ENCODE assay signal across 8 cellular contexts in genomic region chr2:9003616-9004337, GRCh38. TPM values are rescaled to one million over a fixed set of nuclear protein-coding genes. Genes with fewer than 3 reads are reported as not detected.
DNase-seq lines count a peak whose midpoint lies in the region; ATAC-seq and TF ChIP-seq lines count a peak whose summit lies in the region.

A gene with protein sequence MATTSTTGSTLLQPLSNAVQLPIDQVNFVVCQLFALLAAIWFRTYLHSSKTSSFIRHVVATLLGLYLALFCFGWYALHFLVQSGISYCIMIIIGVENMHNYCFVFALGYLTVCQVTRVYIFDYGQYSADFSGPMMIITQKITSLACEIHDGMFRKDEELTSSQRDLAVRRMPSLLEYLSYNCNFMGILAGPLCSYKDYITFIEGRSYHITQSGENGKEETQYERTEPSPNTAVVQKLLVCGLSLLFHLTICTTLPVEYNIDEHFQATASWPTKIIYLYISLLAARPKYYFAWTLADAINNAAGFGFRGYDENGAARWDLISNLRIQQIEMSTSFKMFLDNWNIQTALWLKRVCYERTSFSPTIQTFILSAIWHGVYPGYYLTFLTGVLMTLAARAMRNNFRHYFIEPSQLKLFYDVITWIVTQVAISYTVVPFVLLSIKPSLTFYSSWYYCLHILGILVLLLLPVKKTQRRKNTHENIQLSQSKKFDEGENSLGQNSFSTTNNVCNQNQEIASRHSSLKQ (minus strand): TSS chr2:9003684. CDS start chr2:9003614, 70 bp downstream.

- 0 to 2% methylated on average over 29 to 34 of the region's 104 CpGs for WGBS in lower leg skin, 2 donors

- peaks cover 16% of the 10 kb centered on the region for H3K4me1 Mint-ChIP-seq in activated CD4-positive, alpha-beta memory T cell treated with anti-CD3 and anti-CD28 coated beads for 36 hours (ENCODE audit: low read depth)

- H3K4me3 ChIP-seq in duodenal mucosa (ENCODE audit: low read depth in 1 of 2, low read length in 2 of 2) (peak within 1 kb of the TSS; percentile 53 to 69), lower leg skin (ENCODE audit: low read depth, poor library complexity, severe bottlenecking) (peak within 1 kb of the TSS; percentile 50)

- H3K4me1 ChIP-seq in duodenal mucosa (ENCODE audit: control insufficient read depth in 1 of 2, insufficient read depth in 2 of 2, low read length in 2 of 2): peaks cover 4 to 9% of the 10 kb centered on the region in 2 donors

- TF ChIP-seq CTCF in lower leg skin (IDR thresholded peaks at IDR 0.05): no peak

- H3K27ac Mint-ChIP-seq in activated CD4-positive, alpha-beta memory T cell treated with anti-CD3 and anti-CD28 coated beads for 36 hours: no peak within 1 kb of the TSS

- intact Hi-C loops in activated CD4-positive, alpha-beta memory T cell treated with anti-CD3 and anti-CD28 coated beads for 36 hours (cut with micrococcal nuclease): loop anchor here (5.0 kb wide), 1 partner anchor 166 kb away; the partner anchor contains the start of gene KIDINS220
- intact Hi-C loops in lower leg skin (cut with DNase I; ENCODE audit: low total_unique reads): no loop called here

- peak within 1 kb of the TSS; percentile 38 to 46 for H3K9ac ChIP-seq in duodenal mucosa (ENCODE audit: low read depth in 1 of 2, low read length in 2 of 2)

- H3K4me3 Mint-ChIP-seq in activated CD4-positive, alpha-beta memory T cell treated with anti-CD3 and anti-CD28 coated beads for 36 hours: peak within 1 kb of the TSS; percentile 75

- H3K27me3 Mint-ChIP-seq in activated CD4-positive, alpha-beta memory T cell treated with anti-CD3 and anti-CD28 coated beads for 36 hours: peaks cover 5% of the 10 kb centered on the region

- POLR2A ChIA-PET in activated CD4-positive, alpha-beta memory T cell treated with anti-CD3 and anti-CD28 coated beads for 36 hours (lab: Charles Lee): interaction anchor here (0.6 kb wide), 1 partner anchor 459 kb away, joined by 4 read pairs; no protein-coding TSS in a partner anchor

- H3K36me3 Mint-ChIP-seq in activated CD4-positive, alpha-beta memory T cell treated with anti-CD3 and anti-CD28 coated beads for 36 hours: no peaks in the 10 kb centered on the region

- H3K27ac ChIP-seq in duodenal mucosa (ENCODE audit: low read depth, low read length): peak within 1 kb of the TSS; percentile 8

- CTCF ChIA-PET in activated CD4-positive, alpha-beta memory T cell treated with anti-CD3 and anti-CD28 coated beads for 36 hours (lab: Charles Lee): no interaction called here

- peaks cover 0 to 9% of the 10 kb centered on the region in 2 donors for H3K27me3 ChIP-seq in duodenal mucosa (ENCODE audit: control insufficient read depth in 1 of 2, insufficient read depth in 2 of 2, low read length in 2 of 2)

- TF ChIP-seq POLR2A in GM19193 (IDR thresholded peaks at IDR 0.05; ENCODE audit: extremely low read depth, insufficient read depth, insufficient read length): peak; percentile 56
- TF ChIP-seq POLR2A in lower leg skin (IDR thresholded peaks at IDR 0.05): no peak

- ATAC-seq in HG03378 (IDR thresholded peaks at IDR 0.05; ENCODE audit: unreplicated experiment): peak; percentile 48

- H3K9me3 Mint-ChIP-seq in activated CD4-positive, alpha-beta memory T cell treated with anti-CD3 and anti-CD28 coated beads for 36 hours: no peaks in the 10 kb centered on the region

- no peaks in the 10 kb centered on the region for H3K36me3 ChIP-seq in duodenal mucosa (ENCODE audit: control insufficient read depth in 1 of 2, insufficient read depth in 2 of 2, low read length in 2 of 2)

- no peaks in the 10 kb centered on the region for H3K9me3 ChIP-seq in duodenal mucosa (ENCODE audit: control insufficient read depth in 1 of 2, low read length in 2 of 2)

- peak; percentile 47 for DNase-seq in AML-193 (lab: John Stamatoyannopoulos, UW)
- DNase-seq in NCI-H524 treated with DMSO at 0.1 percent for 48 hours (lab: John Stamatoyannopoulos, UW): peak; percentile 55
- DNase-seq in activated CD4-positive, alpha-beta memory T cell treated with anti-CD3 and anti-CD28 coated beads for 36 hours: peak; percentile 84
- DNase-seq in lower leg skin (ENCODE audit: low spot score in 2 of 2): peak; percentile 63 to 96
- DNase-seq in stimulated activated CD4-positive, alpha-beta T cell treated with anti-CD3 and anti-CD28 coated beads, Interleukin-4, amount 100 ng/mL, for 1 hour: peak; percentile 80

RNA-seq across cellular contexts. Expression of the gene that starts here (rescaled TPM):
- 1 to 10 TPM; 6.4 to 7.0 TPM for total RNA-seq in activated CD4-positive, alpha-beta memory T cell treated with anti-CD3 and anti-CD28 coated beads for 36 hours
- total RNA-seq in lower leg skin: 10 to 100 TPM; 47.2 to 92.3 (median 76.4) TPM

Comparison
In these comparisons a context has a peak if more than half of its experiments do, and no peak if none do; other contexts are left out.
1. Peak in every context shown above with its lines: DNase-seq, ATAC-seq, H3K4me3 ChIP-seq and H3K27ac ChIP-seq.
2. RNA of the gene that starts here (total RNA-seq): 47.2 to 92.3 TPM in lower leg skin; 6.4 to 7.0 TPM in activated CD4-positive, alpha-beta memory T cell treated with anti-CD3 and anti-CD28 coated beads for 36 hours; every median in the first group is over 4 times any median in the second.